In genomic region chr19:35719402-35720162, GRCh38 we compare ENCODE assay signal across 9 cellular contexts. TPM values are rescaled to one million over a fixed set of nuclear protein-coding genes. Genes with fewer than 3 reads are reported as not detected.
DNase-seq lines count a peak whose midpoint lies in the region; ATAC-seq, FAIRE-seq and TF ChIP-seq lines count a peak whose summit lies in the region.
"Had no signal": no experiment of that assay in that cellular context is flagged by ENCODE, and none has a peak within 500 bp of the region (broad histone marks: within the 10 kb centered on the region; RNA-seq: fewer than 3 reads in every experiment).

No MANE protein-coding gene starts in this region.

- H3K9me3 Mint-ChIP-seq in activated CD4-positive, alpha-beta T cell treated with anti-CD3 and anti-CD28 coated beads, Interleukin-2, amount 10 ng/mL, durations not matched to agents 24 days and 14 days: no peaks in the 10 kb centered on the region
- no peaks in the 10 kb centered on the region for H3K9me3 Mint-ChIP-seq in activated B cell treated with CpG ODN at 0.5 μM for 24 hours

- CTCF ChIA-PET in activated B cell treated with CpG ODN at 0.5 μM for 24 hours (lab: Charles Lee): interaction anchor here (1.2 kb wide), 1 partner anchor 23 kb away, joined by 3 read pairs; the partner anchor contains the start of gene IGFLR1

- no peaks in the 10 kb centered on the region for H3K9me3 ChIP-seq in gastroesophageal sphincter
- H3K9me3 ChIP-seq in spleen: no peaks in the 10 kb centered on the region

- H3K27ac ChIP-seq in gastroesophageal sphincter: peak overlapping the region in 3 of 4 donors; percentile 8 to 94 (median 91)
- H3K27ac ChIP-seq in spleen: peak overlapping the region in 1 of 8 donors; percentile 97

- WGBS in gastroesophageal sphincter (ENCODE audit: low coverage in 1 of 2), 2 donors: 75 to 82% methylated on average over 4 to 13 of the region's 32 CpGs
- 88 to 94% (median 91%) methylated on average over 25 to 32 of the region's 32 CpGs for WGBS in spleen, 5 donors

- peaks cover 0 to 61% (median 19%) of the 10 kb centered on the region in 3 donors for H3K4me1 ChIP-seq in gastroesophageal sphincter
- peaks cover 29 to 76% (median 41%) of the 10 kb centered on the region in 6 donors for H3K4me1 ChIP-seq in spleen

- H3K36me3 Mint-ChIP-seq in activated CD4-positive, alpha-beta T cell treated with anti-CD3 and anti-CD28 coated beads, Interleukin-2, amount 10 ng/mL, durations not matched to agents 24 days and 14 days (ENCODE audit: low read depth): peaks cover 65% of the 10 kb centered on the region
- peaks cover 48% of the 10 kb centered on the region for H3K36me3 Mint-ChIP-seq in activated B cell treated with CpG ODN at 0.5 μM for 24 hours (ENCODE audit: low read depth)

- no peak for DNase-seq in activated CD4-positive, alpha-beta T cell treated with anti-CD3 and anti-CD28 coated beads, Interleukin-2, amount 10 ng/mL, durations not matched to agents 24 days and 14 days
- no peak for DNase-seq in activated CD4-positive, alpha-beta T cell treated with anti-CD3 and anti-CD28 coated beads for 48 hours
- DNase-seq in activated B cell treated with CpG ODN at 0.5 μM for 24 hours: no peak
- DNase-seq in spleen: peak; percentile 79
- no peak for DNase-seq in H54 (ENCODE audit: insufficient read length, low spot score)
- no peak for DNase-seq in GM10266 (ENCODE audit: extremely low spot score)
- DNase-seq: NCI-H146 had no signal

- TF ChIP-seq EP300 in gastroesophageal sphincter (IDR thresholded peaks at IDR 0.05): no peak

- H3K4me1 Mint-ChIP-seq in activated CD4-positive, alpha-beta T cell treated with anti-CD3 and anti-CD28 coated beads, Interleukin-2, amount 10 ng/mL, durations not matched to agents 24 days and 14 days: peaks cover 30% of the 10 kb centered on the region
- peaks cover 44% of the 10 kb centered on the region for H3K4me1 Mint-ChIP-seq in activated B cell treated with CpG ODN at 0.5 μM for 24 hours

- H3K4me3 ChIP-seq in gastroesophageal sphincter (peak overlapping the region in 1 of 2 donors; percentile 94), spleen (peak overlapping the region in 6 of 8 donors; percentile 75 to 97 (median 88))

- no peaks in the 10 kb centered on the region for H3K27me3 ChIP-seq in gastroesophageal sphincter
- H3K27me3 ChIP-seq in spleen (replicated peaks in 1 of 7): no peaks in the 10 kb centered on the region

- no peaks in the 10 kb centered on the region for H3K27me3 Mint-ChIP-seq in activated CD4-positive, alpha-beta T cell treated with anti-CD3 and anti-CD28 coated beads, Interleukin-2, amount 10 ng/mL, durations not matched to agents 24 days and 14 days
- no peaks in the 10 kb centered on the region for H3K27me3 Mint-ChIP-seq in activated B cell treated with CpG ODN at 0.5 μM for 24 hours

- H3K27ac Mint-ChIP-seq in activated CD4-positive, alpha-beta T cell treated with anti-CD3 and anti-CD28 coated beads, Interleukin-2, amount 10 ng/mL, durations not matched to agents 24 days and 14 days: peak overlapping the region; percentile 92
- H3K27ac Mint-ChIP-seq in activated B cell treated with CpG ODN at 0.5 μM for 24 hours: peak overlapping the region; percentile 31

- POLR2A ChIA-PET in activated B cell treated with CpG ODN at 0.5 μM for 24 hours (lab: Charles Lee): interaction anchor here (0.6 to 3.4 kb wide), 7 partner anchors 18 to 37 kb away, joined by 3 to 22 read pairs (median 12); partner anchors contain the start of genes HSPB6, IGFLR1, LIN37 and PSENEN

- no peak for ATAC-seq in activated B cell treated with CpG ODN at 0.5 μM for 24 hours (ENCODE audit: low read depth)
- no peak for ATAC-seq in gastroesophageal sphincter
- no peak for ATAC-seq in HG02973 (IDR thresholded peaks at IDR 0.05; ENCODE audit: unreplicated experiment)

- FAIRE-seq in H54 (lab: Jason Lieb, UNC): no peak

- H3K36me3 ChIP-seq in gastroesophageal sphincter: peaks cover 0 to 51% of the 10 kb centered on the region in 2 donors
- peaks cover 0 to 53% (median 46%) of the 10 kb centered on the region in 6 donors for H3K36me3 ChIP-seq in spleen

- intact Hi-C loops in activated CD4-positive, alpha-beta T cell treated with anti-CD3 and anti-CD28 coated beads, Interleukin-2, amount 10 ng/mL, durations not matched to agents 24 days and 14 days (cut with micrococcal nuclease): loop anchor here (5.0 kb wide), 1 partner anchor 172 kb away; the partner anchor contains the start of gene TMEM147
- intact Hi-C loops in activated B cell treated with CpG ODN at 0.5 μM for 24 hours (cut with micrococcal nuclease): loop anchor here (10.0 kb wide), 1 partner anchor 395 kb away; the partner anchor contains the start of gene CD22
- intact Hi-C loops in spleen (cut with DNase I; ENCODE audit: low total_unique reads): loop anchor here (10.0 kb wide), 1 partner anchor 165 kb away; no protein-coding TSS in a partner anchor

- TF ChIP-seq CTCF in activated B cell treated with CpG ODN at 0.5 μM for 24 hours (IDR thresholded peaks at IDR 0.05) (no peak), gastroesophageal sphincter (IDR thresholded peaks at IDR 0.05) (no peak), spleen (IDR thresholded peaks at IDR 0.05 in 8 of 11, conservative IDR thresholded peaks at IDR 0.05 in 3 of 11) (no peak), GM10266 (IDR thresholded peaks at IDR 0.05; ENCODE audit: control insufficient read depth, insufficient read depth, low read depth, missing control alignments) (no peak)

- TF ChIP-seq POLR2A in gastroesophageal sphincter (IDR thresholded peaks at IDR 0.05) (no peak), spleen (IDR thresholded peaks at IDR 0.05) (no peak), H54 (IDR thresholded peaks at IDR 0.05; ENCODE audit: low read depth, low read length) (no peak)

- peak overlapping the region; percentile 94 for H3K4me3 Mint-ChIP-seq in activated CD4-positive, alpha-beta T cell treated with anti-CD3 and anti-CD28 coated beads, Interleukin-2, amount 10 ng/mL, durations not matched to agents 24 days and 14 days
- H3K4me3 Mint-ChIP-seq in activated B cell treated with CpG ODN at 0.5 μM for 24 hours: peak overlapping the region; percentile 88

RNA-seq across cellular contexts. Expression of gene KMT2B, which starts 1.8 kb away (rescaled TPM):
- total RNA-seq in activated CD4-positive, alpha-beta T cell treated with anti-CD3 and anti-CD28 coated beads, Interleukin-2, amount 10 ng/mL, durations not matched to agents 24 days and 14 days: 60.0 and 64.5 TPM in 2 replicates
- total RNA-seq in activated B cell treated with CpG ODN at 0.5 μM for 24 hours: 65.6 and 65.8 TPM in 2 replicates
- 10 to 100 TPM in 3 of 4 donors, 1 to 10 TPM in 1; 7.7 to 27.0 (median 17.5) TPM for total RNA-seq in gastroesophageal sphincter
- total RNA-seq in spleen: 10 to 100 TPM; 36.6 to 58.2 (median 50.7) TPM
- 10 to 100 TPM; 17.6 to 37.2 (median 27.6) TPM for polyA plus RNA-seq in spleen

RNA-seq across cellular contexts. Expression of gene ZBTB32, which starts 15.2 kb away (rescaled TPM):
- 140 and 142 TPM in 2 replicates for total RNA-seq in activated CD4-positive, alpha-beta T cell treated with anti-CD3 and anti-CD28 coated beads, Interleukin-2, amount 10 ng/mL, durations not matched to agents 24 days and 14 days
- total RNA-seq in activated B cell treated with CpG ODN at 0.5 μM for 24 hours (16.4 and 21.4 TPM in 2 replicates), gastroesophageal sphincter (under 1 TPM in 2 of 4 donors, not detected in 2; 0.31 TPM), spleen (1 to 10 TPM; 2.5 to 6.9 (median 4.0) TPM)
- polyA plus RNA-seq in spleen: 1 to 10 TPM; 3.0 to 8.2 (median 4.8) TPM

RNA-seq across cellular contexts. Expression of gene IGFLR1, which starts 22.7 kb away (rescaled TPM):
- total RNA-seq in activated CD4-positive, alpha-beta T cell treated with anti-CD3 and anti-CD28 coated beads, Interleukin-2, amount 10 ng/mL, durations not matched to agents 24 days and 14 days: 62.4 and 75.2 TPM in 2 replicates
- 130 and 133 TPM in 2 replicates for total RNA-seq in activated B cell treated with CpG ODN at 0.5 μM for 24 hours
- 10 to 100 TPM in 1 of 4 donors, 1 to 10 TPM in 3; 4.6 to 14.3 (median 6.7) TPM for total RNA-seq in gastroesophageal sphincter
- 10 to 100 TPM; 16.5 to 64.7 (median 43.5) TPM for total RNA-seq in spleen
- 10 to 100 TPM; 30.1 to 62.9 (median 49.3) TPM for polyA plus RNA-seq in spleen

RNA-seq across cellular contexts. Expression of gene U2AF1L4, which starts 25.6 kb away (rescaled TPM):
- total RNA-seq in activated CD4-positive, alpha-beta T cell treated with anti-CD3 and anti-CD28 coated beads, Interleukin-2, amount 10 ng/mL, durations not matched to agents 24 days and 14 days: 26.9 and 28.2 TPM in 2 replicates
- total RNA-seq in activated B cell treated with CpG ODN at 0.5 μM for 24 hours (41.0 and 46.1 TPM in 2 replicates), gastroesophageal sphincter (10 to 100 TPM in 3 of 4 donors, 1 to 10 TPM in 1; 7.5 to 29.3 (median 23.7) TPM), spleen (10 to 100 TPM; 27.3 to 65.1 (median 29.7) TPM)
- 10 to 100 TPM; 27.2 to 96.5 (median 60.7) TPM for polyA plus RNA-seq in spleen

RNA-seq across cellular contexts. Expression of gene PSENEN, which starts 25.9 kb away (rescaled TPM):
- 44.9 and 46.7 TPM in 2 replicates for total RNA-seq in activated CD4-positive, alpha-beta T cell treated with anti-CD3 and anti-CD28 coated beads, Interleukin-2, amount 10 ng/mL, durations not matched to agents 24 days and 14 days
- total RNA-seq in activated B cell treated with CpG ODN at 0.5 μM for 24 hours (45.0 and 45.6 TPM in 2 replicates), gastroesophageal sphincter (10 to 100 TPM; 20.4 to 35.7 (median 29.5) TPM), spleen (10 to 100 TPM; 37.5 to 55.7 (median 47.6) TPM)
- polyA plus RNA-seq in spleen: 10 to 100 TPM; 61.9 to 71.3 (median 62.1) TPM
